ENCODE assay signal across 21 cellular contexts in genomic region chr15:29666241-29666640, GRCh38.
"Had no signal": no experiment of that assay in that cellular context is flagged by ENCODE, and none has a peak within 500 bp of the region (broad histone marks: within the 10 kb centered on the region; RNA-seq: fewer than 3 reads in every experiment).

No MANE protein-coding gene starts in this region.

- H3K27ac ChIP-seq: KMS-11, RWPE1 had no signal

- H3K9ac ChIP-seq: KMS-11 had no signal

- DNase-seq: IMR-90, Kasumi-1, MV-4-11, NCI-H1048, NCI-H1105, NCI-H1417 treated with DMSO at 0.1 percent for 48 hours, NCI-H146, NCI-H1694 treated with DMSO at 0.1 percent for 48 hours, NCI-H1930, NCI-H2081, NCI-H2107, NCI-H2227 treated with DMSO at 0.1 percent for 48 hours, NCI-H524, NCI-H526 treated with DMSO at 0.1 percent for 48 hours, NCI-H748 treated with DMSO at 0.1 percent for 48 hours, SHP77 had no signal

- FAIRE-seq: HepG2, K562, RCC 7860 had no signal

- ATAC-seq: HepG2, K562 had no signal

- H3K4me3 ChIP-seq: K562 had no signal

- H3K4me2 ChIP-seq: KMS-11 had no signal
